Comparison of ENCODE assay signal across 1 cellular context in the genomic region with DNA sequence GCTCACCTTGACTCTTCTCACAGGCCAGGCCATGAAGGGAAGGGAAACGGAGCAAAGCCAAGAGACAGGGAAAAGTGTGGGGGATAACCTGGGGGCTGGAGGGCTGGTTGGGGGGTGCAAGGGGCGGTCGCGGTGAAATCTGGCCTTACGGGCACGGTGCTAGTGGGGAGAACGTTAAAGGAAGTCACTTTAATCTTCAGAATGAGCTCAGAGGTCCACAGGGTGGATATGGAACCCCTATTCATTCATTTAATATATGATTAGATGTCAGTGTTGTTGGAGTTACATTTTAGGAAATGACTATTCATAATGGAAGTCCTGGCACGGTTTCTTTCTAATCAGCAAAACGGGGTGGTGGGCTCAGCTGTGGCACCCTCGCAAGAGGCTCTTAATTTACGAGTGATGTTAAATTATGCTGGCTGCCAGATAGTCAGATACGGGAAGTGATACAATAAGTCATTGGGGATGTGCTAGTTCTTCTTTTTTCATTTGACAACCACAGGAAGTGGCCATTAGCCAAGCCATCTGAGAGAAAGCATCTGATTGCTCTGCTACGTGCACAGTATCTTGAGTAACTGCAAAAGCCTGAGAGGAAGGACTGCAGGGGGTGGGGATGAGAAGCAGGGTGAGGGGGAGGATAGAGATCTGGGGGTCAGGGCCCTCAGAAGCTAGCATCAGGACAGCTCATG.
TF ChIP-seq lines count a peak whose summit lies in the region.

No MANE protein-coding gene starts in this region.

TF ChIP-seq in K562, 482 proteins besides CTCF, POLR2A, EP300 and RAD21 (continued from another document):
- TF ChIP-seq, protein P1, sequence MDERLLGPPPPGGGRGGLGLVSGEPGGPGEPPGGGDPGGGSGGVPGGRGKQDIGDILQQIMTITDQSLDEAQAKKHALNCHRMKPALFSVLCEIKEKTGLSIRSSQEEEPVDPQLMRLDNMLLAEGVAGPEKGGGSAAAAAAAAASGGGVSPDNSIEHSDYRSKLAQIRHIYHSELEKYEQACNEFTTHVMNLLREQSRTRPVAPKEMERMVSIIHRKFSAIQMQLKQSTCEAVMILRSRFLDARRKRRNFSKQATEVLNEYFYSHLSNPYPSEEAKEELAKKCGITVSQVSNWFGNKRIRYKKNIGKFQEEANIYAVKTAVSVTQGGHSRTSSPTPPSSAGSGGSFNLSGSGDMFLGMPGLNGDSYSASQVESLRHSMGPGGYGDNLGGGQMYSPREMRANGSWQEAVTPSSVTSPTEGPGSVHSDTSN (CRISPR knock-in tag; IDR thresholded peaks at IDR 0.05; ENCODE audit: low read depth): no peak
- TF ChIP-seq, protein P1 (tag; conservative IDR thresholded peaks at IDR 0.05; ENCODE audit: low read depth): peak; percentile 68
- peak; percentile 48; the same call in 1 of the 2 replicates for TF ChIP-seq GABPA (tag; conservative IDR thresholded peaks at IDR 0.05; ENCODE audit: low read depth)
- TF ChIP-seq, protein P2, sequence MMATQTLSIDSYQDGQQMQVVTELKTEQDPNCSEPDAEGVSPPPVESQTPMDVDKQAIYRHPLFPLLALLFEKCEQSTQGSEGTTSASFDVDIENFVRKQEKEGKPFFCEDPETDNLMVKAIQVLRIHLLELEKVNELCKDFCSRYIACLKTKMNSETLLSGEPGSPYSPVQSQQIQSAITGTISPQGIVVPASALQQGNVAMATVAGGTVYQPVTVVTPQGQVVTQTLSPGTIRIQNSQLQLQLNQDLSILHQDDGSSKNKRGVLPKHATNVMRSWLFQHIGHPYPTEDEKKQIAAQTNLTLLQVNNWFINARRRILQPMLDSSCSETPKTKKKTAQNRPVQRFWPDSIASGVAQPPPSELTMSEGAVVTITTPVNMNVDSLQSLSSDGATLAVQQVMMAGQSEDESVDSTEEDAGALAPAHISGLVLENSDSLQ (IDR thresholded peaks at IDR 0.05): peak; percentile 37; the same call in 1 of the 2 replicates
- TF ChIP-seq RCOR1 (IDR thresholded peaks at IDR 0.05; ENCODE audit: borderline replicate concordance in 1 of 2, low read depth in 2 of 2, low read length in 2 of 2): peak in 1 of 2 experiments; percentile 59; a peak in 1 of 4 replicates
- no peak for TF ChIP-seq SP1 (CRISPR knock-in tag; IDR thresholded peaks at IDR 0.05)
- TF ChIP-seq, protein P3, sequence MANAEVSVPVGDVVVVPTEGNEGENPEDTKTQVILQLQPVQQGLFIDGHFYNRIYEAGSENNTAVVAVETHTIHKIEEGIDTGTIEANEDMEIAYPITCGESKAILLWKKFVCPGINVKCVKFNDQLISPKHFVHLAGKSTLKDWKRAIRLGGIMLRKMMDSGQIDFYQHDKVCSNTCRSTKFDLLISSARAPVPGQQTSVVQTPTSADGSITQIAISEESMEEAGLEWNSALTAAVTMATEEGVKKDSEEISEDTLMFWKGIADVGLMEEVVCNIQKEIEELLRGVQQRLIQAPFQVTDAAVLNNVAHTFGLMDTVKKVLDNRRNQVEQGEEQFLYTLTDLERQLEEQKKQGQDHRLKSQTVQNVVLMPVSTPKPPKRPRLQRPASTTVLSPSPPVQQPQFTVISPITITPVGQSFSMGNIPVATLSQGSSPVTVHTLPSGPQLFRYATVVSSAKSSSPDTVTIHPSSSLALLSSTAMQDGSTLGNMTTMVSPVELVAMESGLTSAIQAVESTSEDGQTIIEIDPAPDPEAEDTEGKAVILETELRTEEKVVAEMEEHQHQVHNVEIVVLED (CRISPR knock-in tag; IDR thresholded peaks at IDR 0.05): no peak
- TF ChIP-seq ETV6 (IDR thresholded peaks at IDR 0.05; ENCODE audit: borderline replicate concordance in 1 of 2, low read depth in 2 of 2, low read length in 1 of 2): 0 out of 4 replicates have a peak, but pooled peaks of 1 of the 2 experiments have one; percentile 26
- TF ChIP-seq ETV6 (CRISPR knock-in tag; IDR thresholded peaks at IDR 0.05; ENCODE audit: borderline replicate concordance): no peak
- TF ChIP-seq ZNF143 (CRISPR knock-in tag; IDR thresholded peaks at IDR 0.05): no peak
- TF ChIP-seq CTBP1 (IDR thresholded peaks at IDR 0.05; ENCODE audit: borderline replicate concordance): peak; percentile 63; the same call in 1 of the 2 replicates
